Comparison of ENCODE assay signal across 1 cellular context in the genomic region with DNA sequence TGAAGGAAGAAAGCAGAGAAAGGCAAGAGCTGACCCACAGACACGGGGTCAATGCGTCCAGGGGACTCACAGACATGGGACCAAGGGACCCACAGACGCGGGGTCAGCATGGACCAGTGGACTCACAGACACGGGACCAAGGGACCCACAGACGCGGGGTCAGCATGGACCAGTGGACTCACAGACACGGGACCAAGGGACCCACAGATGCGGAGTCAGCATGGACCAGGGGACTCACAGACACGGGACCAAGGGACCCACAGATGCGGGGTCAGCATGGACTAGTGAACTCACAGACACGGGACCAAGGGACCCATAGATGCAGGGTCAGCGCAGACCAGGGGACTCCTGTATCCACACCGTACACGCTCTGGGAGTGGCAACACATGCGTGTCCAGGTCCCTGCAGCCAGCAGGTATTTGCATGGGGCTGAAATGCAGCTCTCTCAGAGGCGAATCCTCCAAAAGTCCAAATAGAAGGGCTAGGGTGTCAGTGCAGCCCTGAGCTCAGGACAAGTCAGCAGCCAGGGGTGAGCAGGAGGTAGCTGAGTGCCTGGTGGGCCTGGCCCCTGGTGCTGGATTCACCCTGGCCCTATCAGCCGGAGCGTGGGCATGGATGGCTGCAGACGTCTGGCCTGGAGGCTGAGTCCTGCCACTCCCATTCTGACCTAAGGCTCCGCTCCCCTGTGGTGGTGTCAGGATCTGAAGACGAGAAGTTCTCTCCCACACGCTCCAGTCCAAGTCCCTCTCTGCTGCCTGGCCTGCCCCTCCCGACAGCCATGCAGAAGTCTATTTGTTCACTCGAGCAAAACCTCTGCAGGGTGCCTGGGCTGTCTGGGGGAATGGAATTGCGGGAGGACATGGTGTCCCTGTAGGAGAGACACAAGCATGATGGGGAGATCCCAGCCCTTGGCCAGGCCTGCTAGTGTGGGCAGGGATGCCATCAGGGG.
TF ChIP-seq lines count a peak whose summit lies in the region.

No MANE protein-coding gene starts in this region.

TF ChIP-seq in HepG2, 621 proteins besides CTCF, POLR2A, EP300 and RAD21:
- TF ChIP-seq CCDC6 (CRISPR knock-in tag; IDR thresholded peaks at IDR 0.05), result no peak
- TF ChIP-seq, protein P1, sequence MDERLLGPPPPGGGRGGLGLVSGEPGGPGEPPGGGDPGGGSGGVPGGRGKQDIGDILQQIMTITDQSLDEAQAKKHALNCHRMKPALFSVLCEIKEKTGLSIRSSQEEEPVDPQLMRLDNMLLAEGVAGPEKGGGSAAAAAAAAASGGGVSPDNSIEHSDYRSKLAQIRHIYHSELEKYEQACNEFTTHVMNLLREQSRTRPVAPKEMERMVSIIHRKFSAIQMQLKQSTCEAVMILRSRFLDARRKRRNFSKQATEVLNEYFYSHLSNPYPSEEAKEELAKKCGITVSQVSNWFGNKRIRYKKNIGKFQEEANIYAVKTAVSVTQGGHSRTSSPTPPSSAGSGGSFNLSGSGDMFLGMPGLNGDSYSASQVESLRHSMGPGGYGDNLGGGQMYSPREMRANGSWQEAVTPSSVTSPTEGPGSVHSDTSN (CRISPR knock-in tag; IDR thresholded peaks at IDR 0.05), result no peak
- TF ChIP-seq, protein P2, sequence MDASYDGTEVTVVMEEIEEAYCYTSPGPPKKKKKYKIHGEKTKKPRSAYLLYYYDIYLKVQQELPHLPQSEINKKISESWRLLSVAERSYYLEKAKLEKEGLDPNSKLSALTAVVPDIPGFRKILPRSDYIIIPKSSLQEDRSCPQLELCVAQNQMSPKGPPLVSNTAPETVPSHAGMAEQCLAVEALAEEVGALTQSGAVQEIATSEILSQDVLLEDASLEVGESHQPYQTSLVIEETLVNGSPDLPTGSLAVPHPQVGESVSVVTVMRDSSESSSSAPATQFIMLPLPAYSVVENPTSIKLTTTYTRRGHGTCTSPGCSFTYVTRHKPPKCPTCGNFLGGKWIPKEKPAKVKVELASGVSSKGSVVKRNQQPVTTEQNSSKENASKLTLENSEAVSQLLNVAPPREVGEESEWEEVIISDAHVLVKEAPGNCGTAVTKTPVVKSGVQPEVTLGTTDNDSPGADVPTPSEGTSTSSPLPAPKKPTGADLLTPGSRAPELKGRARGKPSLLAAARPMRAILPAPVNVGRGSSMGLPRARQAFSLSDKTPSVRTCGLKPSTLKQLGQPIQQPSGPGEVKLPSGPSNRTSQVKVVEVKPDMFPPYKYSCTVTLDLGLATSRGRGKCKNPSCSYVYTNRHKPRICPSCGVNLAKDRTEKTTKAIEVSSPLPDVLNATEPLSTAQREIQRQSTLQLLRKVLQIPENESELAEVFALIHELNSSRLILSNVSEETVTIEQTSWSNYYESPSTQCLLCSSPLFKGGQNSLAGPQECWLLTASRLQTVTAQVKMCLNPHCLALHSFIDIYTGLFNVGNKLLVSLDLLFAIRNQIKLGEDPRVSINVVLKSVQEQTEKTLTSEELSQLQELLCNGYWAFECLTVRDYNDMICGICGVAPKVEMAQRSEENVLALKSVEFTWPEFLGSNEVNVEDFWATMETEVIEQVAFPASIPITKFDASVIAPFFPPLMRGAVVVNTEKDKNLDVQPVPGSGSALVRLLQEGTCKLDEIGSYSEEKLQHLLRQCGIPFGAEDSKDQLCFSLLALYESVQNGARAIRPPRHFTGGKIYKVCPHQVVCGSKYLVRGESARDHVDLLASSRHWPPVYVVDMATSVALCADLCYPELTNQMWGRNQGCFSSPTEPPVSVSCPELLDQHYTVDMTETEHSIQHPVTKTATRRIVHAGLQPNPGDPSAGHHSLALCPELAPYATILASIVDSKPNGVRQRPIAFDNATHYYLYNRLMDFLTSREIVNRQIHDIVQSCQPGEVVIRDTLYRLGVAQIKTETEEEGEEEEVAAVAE (CRISPR knock-in tag; IDR thresholded peaks at IDR 0.05; ENCODE audit: borderline replicate concordance), result no peak
- no peak for TF ChIP-seq SIN3A (IDR thresholded peaks at IDR 0.05; ENCODE audit: borderline replicate concordance, low read depth, low read length)
- no peak for TF ChIP-seq ZNF607 (CRISPR knock-in tag; IDR thresholded peaks at IDR 0.05; ENCODE audit: borderline replicate concordance)
- TF ChIP-seq RFX3 (CRISPR knock-in tag; IDR thresholded peaks at IDR 0.05), result no peak
- no peak for TF ChIP-seq NFRKB (IDR thresholded peaks at IDR 0.05)
- TF ChIP-seq HDAC1 (CRISPR knock-in tag; IDR thresholded peaks at IDR 0.05), result no peak
- no peak for TF ChIP-seq ZNF224 (CRISPR knock-in tag; IDR thresholded peaks at IDR 0.05)
- no peak for TF ChIP-seq ARNTL (CRISPR knock-in tag; IDR thresholded peaks at IDR 0.05)
- no peak for TF ChIP-seq NFE2 (CRISPR knock-in tag; IDR thresholded peaks at IDR 0.05)
- TF ChIP-seq, protein P3, sequence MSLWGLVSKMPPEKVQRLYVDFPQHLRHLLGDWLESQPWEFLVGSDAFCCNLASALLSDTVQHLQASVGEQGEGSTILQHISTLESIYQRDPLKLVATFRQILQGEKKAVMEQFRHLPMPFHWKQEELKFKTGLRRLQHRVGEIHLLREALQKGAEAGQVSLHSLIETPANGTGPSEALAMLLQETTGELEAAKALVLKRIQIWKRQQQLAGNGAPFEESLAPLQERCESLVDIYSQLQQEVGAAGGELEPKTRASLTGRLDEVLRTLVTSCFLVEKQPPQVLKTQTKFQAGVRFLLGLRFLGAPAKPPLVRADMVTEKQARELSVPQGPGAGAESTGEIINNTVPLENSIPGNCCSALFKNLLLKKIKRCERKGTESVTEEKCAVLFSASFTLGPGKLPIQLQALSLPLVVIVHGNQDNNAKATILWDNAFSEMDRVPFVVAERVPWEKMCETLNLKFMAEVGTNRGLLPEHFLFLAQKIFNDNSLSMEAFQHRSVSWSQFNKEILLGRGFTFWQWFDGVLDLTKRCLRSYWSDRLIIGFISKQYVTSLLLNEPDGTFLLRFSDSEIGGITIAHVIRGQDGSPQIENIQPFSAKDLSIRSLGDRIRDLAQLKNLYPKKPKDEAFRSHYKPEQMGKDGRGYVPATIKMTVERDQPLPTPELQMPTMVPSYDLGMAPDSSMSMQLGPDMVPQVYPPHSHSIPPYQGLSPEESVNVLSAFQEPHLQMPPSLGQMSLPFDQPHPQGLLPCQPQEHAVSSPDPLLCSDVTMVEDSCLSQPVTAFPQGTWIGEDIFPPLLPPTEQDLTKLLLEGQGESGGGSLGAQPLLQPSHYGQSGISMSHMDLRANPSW (CRISPR knock-in tag; IDR thresholded peaks at IDR 0.05; ENCODE audit: borderline replicate concordance), result no peak
- TF ChIP-seq ZFP90 (CRISPR knock-in tag; IDR thresholded peaks at IDR 0.05; ENCODE audit: borderline replicate concordance), result no peak
- TF ChIP-seq ISL2 (CRISPR knock-in tag; IDR thresholded peaks at IDR 0.05), result no peak
- no peak for TF ChIP-seq SRY (CRISPR knock-in tag; IDR thresholded peaks at IDR 0.05)
- TF ChIP-seq MED1 (CRISPR knock-in tag; IDR thresholded peaks at IDR 0.05), result no peak
- no peak for TF ChIP-seq ZSCAN22 (CRISPR knock-in tag; IDR thresholded peaks at IDR 0.05)
- TF ChIP-seq STAT5B (CRISPR knock-in tag; IDR thresholded peaks at IDR 0.05), result no peak
- TF ChIP-seq MXD4 (CRISPR knock-in tag; IDR thresholded peaks at IDR 0.05), result no peak
